Comparison of ENCODE assay signal across 9 cellular contexts in the genomic region with DNA sequence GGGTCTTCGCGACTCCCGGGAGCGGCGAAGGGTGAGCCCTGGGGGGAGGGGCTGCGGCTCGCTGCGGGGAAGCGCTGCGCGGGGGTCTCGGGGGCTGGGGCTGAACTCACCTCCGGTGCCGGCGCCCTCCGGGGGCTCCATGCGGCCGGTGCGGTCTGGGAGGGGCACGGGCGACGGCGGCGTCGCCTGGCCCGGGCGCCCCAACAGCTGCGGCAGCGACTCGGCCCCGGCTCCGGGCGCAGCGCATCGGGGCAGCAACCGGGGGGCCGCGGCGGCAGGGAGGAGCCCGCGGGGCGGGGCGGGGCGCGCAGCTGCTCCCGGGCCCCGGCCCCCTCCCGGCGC. TPM values are rescaled to one million over a fixed set of nuclear protein-coding genes. Genes with fewer than 3 reads are reported as not detected.
DNase-seq lines count a peak whose midpoint lies in the region; ATAC-seq and TF ChIP-seq lines count a peak whose summit lies in the region.
"Had no signal": no experiment of that assay in that cellular context is flagged by ENCODE, and none has a peak within 500 bp of the region (broad histone marks: within the 10 kb centered on the region; RNA-seq: fewer than 3 reads in every experiment).

DBNDD1 (minus strand) TSS at position 256 of the 342 bp plus-strand sequence; CDS start at position 141, 115 bp downstream.

- no peaks in the 10 kb centered on the region for H3K9me3 ChIP-seq in gastrocnemius medialis

- in situ Hi-C loops in gastrocnemius medialis (cut with MboI; ENCODE audit: low sequenced_read_pairs in 4 of 4) = no loop called here

- peak within 1 kb of the TSS; percentile 87 to 92 (median 90) for H3K27ac ChIP-seq in gastrocnemius medialis

- no peaks in the 10 kb centered on the region for H3K27me3 ChIP-seq in gastrocnemius medialis

- intact Hi-C loops in gastrocnemius medialis (cut with DNase I; ENCODE audit: low total_unique reads) = loop anchor here (2.0 kb wide), 1 partner anchor 22 kb away; no protein-coding TSS in a partner anchor

- H3K4me3 ChIP-seq in gastrocnemius medialis = peak within 1 kb of the TSS; percentile 64 to 84 (median 76)

- H3K4me3 Mint-ChIP-seq in WTC11 = peak within 1 kb of the TSS; percentile 82

- POLR2A ChIA-PET in WTC11 (lab: Charles Lee) = interaction anchor here (1.1 to 2.6 kb wide), 3 partner anchors 14 to 47 kb away, joined by 4 to 8 read pairs (median 5); no protein-coding TSS in a partner anchor

- no peak for TF ChIP-seq CTCF in WTC11 (IDR thresholded peaks at IDR 0.05)
- no peak for TF ChIP-seq CTCF in gastrocnemius medialis (IDR thresholded peaks at IDR 0.05 in 4 of 5, conservative IDR thresholded peaks at IDR 0.05 in 1 of 5)

- CTCF ChIA-PET in WTC11 (lab: Charles Lee) = interaction anchor here (0.6 to 3.4 kb wide), 14 partner anchors 9 to 109 kb away, joined by 3 to 24 read pairs (median 6); partner anchors contain the start of genes DEF8 and TUBB3

- peaks cover 30 to 46% of the 10 kb centered on the region in 2 donors for H3K4me1 ChIP-seq in gastrocnemius medialis

- peaks cover 11% of the 10 kb centered on the region; the same call in 1 of the 2 replicates for H3K36me3 Mint-ChIP-seq in WTC11

- H3K27ac Mint-ChIP-seq in WTC11 = peak within 1 kb of the TSS; percentile 97

- ATAC-seq in WTC11 (no peak), gastrocnemius medialis (peak in 1 of 2 donors; percentile 49), GM19328 (IDR thresholded peaks at IDR 0.05; ENCODE audit: unreplicated experiment) (no peak), GM21786 (IDR thresholded peaks at IDR 0.05; ENCODE audit: unreplicated experiment) (no peak)

- no peaks in the 10 kb centered on the region for H3K27me3 Mint-ChIP-seq in WTC11 (ENCODE audit: low read depth)

- H3K36me3 ChIP-seq in gastrocnemius medialis = no peaks in the 10 kb centered on the region

- TF ChIP-seq POLR2A in gastrocnemius medialis (IDR thresholded peaks at IDR 0.05) = no peak

- H3K4me1 Mint-ChIP-seq in WTC11 = peaks cover 34% of the 10 kb centered on the region

- no peaks in the 10 kb centered on the region for H3K9me3 Mint-ChIP-seq in WTC11

- no peak for DNase-seq in H4 (ENCODE audit: low spot score)
- DNase-seq in WTC11 (ENCODE audit: low spot score) = no peak
- DNase-seq in glomerular endothelial cell (ENCODE audit: extremely low read depth, low read depth, low spot score) = no peak
- DNase-seq in gastrocnemius medialis = no peak
- DNase-seq in NCI-H345 treated with DMSO at 0.1 percent for 48 hours (lab: John Stamatoyannopoulos, UW; ENCODE audit: unreplicated experiment) = no peak
- no peak for DNase-seq in COLO668 (lab: John Stamatoyannopoulos, UW; ENCODE audit: unreplicated experiment)
- DNase-seq: left cardiac atrium had no signal

TF ChIP-seq in WTC11, 78 proteins besides CTCF, POLR2A, EP300 and RAD21 (continues in another document):
- no peak for TF ChIP-seq GTF2I (CRISPR knock-in tag; conservative IDR thresholded peaks at IDR 0.05)
- TF ChIP-seq ZNF219 (CRISPR knock-in tag; IDR thresholded peaks at IDR 0.05; ENCODE audit: borderline replicate concordance) = no peak
- TF ChIP-seq NFYB (CRISPR knock-in tag; conservative IDR thresholded peaks at IDR 0.05; ENCODE audit: low read depth) = no peak
- TF ChIP-seq ERG (CRISPR knock-in tag; IDR thresholded peaks at IDR 0.05) = no peak
- no peak for TF ChIP-seq MYBL2 (CRISPR knock-in tag; IDR thresholded peaks at IDR 0.05)
- TF ChIP-seq, protein P1, sequence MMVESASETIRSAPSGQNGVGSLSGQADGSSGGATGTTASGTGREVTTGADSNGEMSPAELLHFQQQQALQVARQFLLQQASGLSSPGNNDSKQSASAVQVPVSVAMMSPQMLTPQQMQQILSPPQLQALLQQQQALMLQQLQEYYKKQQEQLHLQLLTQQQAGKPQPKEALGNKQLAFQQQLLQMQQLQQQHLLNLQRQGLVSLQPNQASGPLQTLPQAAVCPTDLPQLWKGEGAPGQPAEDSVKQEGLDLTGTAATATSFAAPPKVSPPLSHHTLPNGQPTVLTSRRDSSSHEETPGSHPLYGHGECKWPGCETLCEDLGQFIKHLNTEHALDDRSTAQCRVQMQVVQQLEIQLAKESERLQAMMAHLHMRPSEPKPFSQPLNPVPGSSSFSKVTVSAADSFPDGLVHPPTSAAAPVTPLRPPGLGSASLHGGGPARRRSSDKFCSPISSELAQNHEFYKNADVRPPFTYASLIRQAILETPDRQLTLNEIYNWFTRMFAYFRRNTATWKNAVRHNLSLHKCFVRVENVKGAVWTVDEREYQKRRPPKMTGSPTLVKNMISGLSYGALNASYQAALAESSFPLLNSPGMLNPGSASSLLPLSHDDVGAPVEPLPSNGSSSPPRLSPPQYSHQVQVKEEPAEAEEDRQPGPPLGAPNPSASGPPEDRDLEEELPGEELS (CRISPR knock-in tag; IDR thresholded peaks at IDR 0.05) = no peak
- TF ChIP-seq FOXP1 (CRISPR knock-in tag; IDR thresholded peaks at IDR 0.05; ENCODE audit: borderline replicate concordance) = no peak
- TF ChIP-seq RORB (CRISPR knock-in tag; IDR thresholded peaks at IDR 0.05) = no peak
- TF ChIP-seq JUN (CRISPR knock-in tag; IDR thresholded peaks at IDR 0.05) = no peak
- TF ChIP-seq CREM (CRISPR knock-in tag; IDR thresholded peaks at IDR 0.05) = no peak
- no peak for TF ChIP-seq ATF1 (CRISPR knock-in tag; IDR thresholded peaks at IDR 0.05)
- TF ChIP-seq ZNF416 (CRISPR knock-in tag; IDR thresholded peaks at IDR 0.05) = no peak
- TF ChIP-seq, protein P2, sequence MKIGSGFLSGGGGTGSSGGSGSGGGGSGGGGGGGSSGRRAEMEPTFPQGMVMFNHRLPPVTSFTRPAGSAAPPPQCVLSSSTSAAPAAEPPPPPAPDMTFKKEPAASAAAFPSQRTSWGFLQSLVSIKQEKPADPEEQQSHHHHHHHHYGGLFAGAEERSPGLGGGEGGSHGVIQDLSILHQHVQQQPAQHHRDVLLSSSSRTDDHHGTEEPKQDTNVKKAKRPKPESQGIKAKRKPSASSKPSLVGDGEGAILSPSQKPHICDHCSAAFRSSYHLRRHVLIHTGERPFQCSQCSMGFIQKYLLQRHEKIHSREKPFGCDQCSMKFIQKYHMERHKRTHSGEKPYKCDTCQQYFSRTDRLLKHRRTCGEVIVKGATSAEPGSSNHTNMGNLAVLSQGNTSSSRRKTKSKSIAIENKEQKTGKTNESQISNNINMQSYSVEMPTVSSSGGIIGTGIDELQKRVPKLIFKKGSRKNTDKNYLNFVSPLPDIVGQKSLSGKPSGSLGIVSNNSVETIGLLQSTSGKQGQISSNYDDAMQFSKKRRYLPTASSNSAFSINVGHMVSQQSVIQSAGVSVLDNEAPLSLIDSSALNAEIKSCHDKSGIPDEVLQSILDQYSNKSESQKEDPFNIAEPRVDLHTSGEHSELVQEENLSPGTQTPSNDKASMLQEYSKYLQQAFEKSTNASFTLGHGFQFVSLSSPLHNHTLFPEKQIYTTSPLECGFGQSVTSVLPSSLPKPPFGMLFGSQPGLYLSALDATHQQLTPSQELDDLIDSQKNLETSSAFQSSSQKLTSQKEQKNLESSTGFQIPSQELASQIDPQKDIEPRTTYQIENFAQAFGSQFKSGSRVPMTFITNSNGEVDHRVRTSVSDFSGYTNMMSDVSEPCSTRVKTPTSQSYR (CRISPR knock-in tag; IDR thresholded peaks at IDR 0.05) = no peak
- TF ChIP-seq ZNF671 (CRISPR knock-in tag; IDR thresholded peaks at IDR 0.05) = no peak
- TF ChIP-seq JAZF1 (CRISPR knock-in tag; IDR thresholded peaks at IDR 0.05) = no peak
- TF ChIP-seq, protein P3, sequence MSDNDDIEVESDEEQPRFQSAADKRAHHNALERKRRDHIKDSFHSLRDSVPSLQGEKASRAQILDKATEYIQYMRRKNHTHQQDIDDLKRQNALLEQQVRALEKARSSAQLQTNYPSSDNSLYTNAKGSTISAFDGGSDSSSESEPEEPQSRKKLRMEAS (CRISPR knock-in tag; IDR thresholded peaks at IDR 0.05) = no peak

RNA-seq across cellular contexts. Expression of gene DBNDD1, which starts in this region (rescaled TPM):
- 8.7 and 11.7 TPM in 2 replicates for total RNA-seq in H4 (2014; rRNA removed; shearing (Covaris generic))
- total RNA-seq in WTC11 (2021) (74.8 to 77.0 TPM (median 75.0 TPM) in 3 replicates), glomerular endothelial cell (15.5 and 19.0 TPM in 2 replicates), gastrocnemius medialis (10 to 100 TPM in 3 of 4 donors, 1 to 10 TPM in 1; 9.3 to 25.9 (median 23.7) TPM)
